ENCODE assay signal across 13 cellular contexts in the genomic region with DNA sequence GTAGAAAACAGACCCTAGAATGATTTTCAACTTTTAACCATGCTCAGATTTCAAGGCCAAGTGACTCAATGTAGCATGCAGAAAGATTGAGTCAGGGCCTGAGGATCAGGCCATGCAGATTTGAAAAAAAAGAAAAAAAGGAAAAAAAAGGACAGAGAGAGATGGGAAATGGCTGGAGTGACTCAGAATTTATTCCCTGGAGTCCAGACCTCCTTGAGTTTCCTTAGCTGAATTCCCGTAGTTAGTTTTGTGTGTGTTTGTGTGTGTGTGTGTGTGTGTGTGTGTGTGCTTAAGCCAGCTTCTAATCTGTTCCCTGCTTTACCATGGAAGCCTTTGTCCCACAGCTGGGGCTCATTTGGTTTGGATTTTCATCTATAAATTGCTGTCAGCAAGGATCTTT.
DNase-seq lines count a peak whose midpoint lies in the region; ATAC-seq and TF ChIP-seq lines count a peak whose summit lies in the region.
"Had no signal": no experiment of that assay in that cellular context is flagged by ENCODE, and none has a peak within 500 bp of the region (broad histone marks: within the 10 kb centered on the region; RNA-seq: fewer than 3 reads in every experiment).

No MANE protein-coding gene starts in this region.

- H3K14ac ChIP-seq in trophoblast cell (ENCODE audit: low read length), result no peak overlapping the region

- no peak overlapping the region for H3K9ac ChIP-seq in trophoblast cell (ENCODE audit: low read length)

- no peak overlapping the region for H3K18ac ChIP-seq in trophoblast cell (ENCODE audit: low read length)

- ATAC-seq in RWPE2 (ENCODE audit: low read depth) (peak; percentile 74), GM19452 (IDR thresholded peaks at IDR 0.05; ENCODE audit: unreplicated experiment) (no peak), HG02870 (IDR thresholded peaks at IDR 0.05; ENCODE audit: unreplicated experiment) (no peak)
- ATAC-seq: natural killer cell had no signal

- H3K36me3 ChIP-seq in BJ (ENCODE audit: control insufficient read depth, insufficient read depth, low read length), result no peaks in the 10 kb centered on the region
- H3K36me3 ChIP-seq in RWPE2 (ENCODE audit: low read depth), result no peaks in the 10 kb centered on the region
- H3K36me3 ChIP-seq in trophoblast cell (ENCODE audit: control insufficient read depth in 1 of 2, insufficient read depth in 2 of 2, low read length in 2 of 2), result no peaks in the 10 kb centered on the region
- H3K36me3 ChIP-seq: SJCRH30 had no signal

- WGBS in trophoblast cell (ENCODE audit: extremely low coverage, insufficient coverage, insufficient read length), result no CpG with 5 or more reads among the region's 1 CpG

- H2BK120ac ChIP-seq in trophoblast cell (ENCODE audit: insufficient read depth, low read length, poor library complexity), result no peak overlapping the region

- H4K12ac ChIP-seq in trophoblast cell (ENCODE audit: low read depth, low read length), result no peak overlapping the region

- no peak overlapping the region for H2AK5ac ChIP-seq in trophoblast cell (ENCODE audit: low read length)

- peak; percentile 84 for DNase-seq in BJ (ENCODE audit: low read depth)
- no peak for DNase-seq in RWPE2 (ENCODE audit: low spot score)
- DNase-seq in fibroblast of the conjunctiva (ENCODE audit: low read depth), result peak; percentile 93
- DNase-seq in trophoblast cell, result peak in 1 of 2 donors; percentile 38
- DNase-seq in GDM1 (lab: John Stamatoyannopoulos, UW), result no peak
- DNase-seq in putamen (ENCODE audit: low spot score), result no peak
- DNase-seq: activated CD8-positive, alpha-beta memory T cell treated with anti-CD3 and anti-CD28 coated beads, Interleukin-2, amount 50 U/mL, for 4 hours; natural killer cell; NCI-H1048; stimulated activated CD8-positive, alpha-beta memory T cell treated with anti-CD3 and anti-CD28 coated beads, Interleukin-4, amount 100 ng/mL, for 48 hours had no signal

- H3K4me1 ChIP-seq in RWPE2 (ENCODE audit: insufficient read depth, poor library complexity, severe bottlenecking) (peaks cover 6% of the 10 kb centered on the region), trophoblast cell (ENCODE audit: control insufficient read depth in 1 of 2, insufficient read depth in 2 of 2, low read length in 2 of 2) (no peaks in the 10 kb centered on the region)

- H4K8ac ChIP-seq in trophoblast cell (ENCODE audit: low read depth, low read length), result no peak overlapping the region

- H3K27me3 ChIP-seq in BJ (ENCODE audit: control insufficient read depth, insufficient read depth, low read length) (no peaks in the 10 kb centered on the region), RWPE2 (ENCODE audit: insufficient read depth, poor library complexity, severe bottlenecking) (no peaks in the 10 kb centered on the region), trophoblast cell (ENCODE audit: insufficient read depth, low read length) (no peaks in the 10 kb centered on the region)
- H3K27me3 ChIP-seq: SJCRH30 had no signal

- TF ChIP-seq CTCF in BJ (IDR thresholded peaks at IDR 0.05; ENCODE audit: insufficient read depth, low read depth, low read length) (no peak), RWPE2 (IDR thresholded peaks at IDR 0.05; ENCODE audit: poor library complexity, severe bottlenecking) (no peak)

- H3K9me3 ChIP-seq in RWPE2 (ENCODE audit: severe bottlenecking) (no peaks in the 10 kb centered on the region), trophoblast cell (ENCODE audit: insufficient read depth, low read depth, low read length) (no peaks in the 10 kb centered on the region)
- H3K9me3 ChIP-seq: SJCRH30 had no signal

- H3K79me1 ChIP-seq in trophoblast cell (ENCODE audit: low read length), result no peaks in the 10 kb centered on the region

- no peak overlapping the region for H2AFZ ChIP-seq in trophoblast cell (ENCODE audit: insufficient read depth, low read length, poor library complexity)

- no peaks in the 10 kb centered on the region for H3K79me2 ChIP-seq in trophoblast cell (ENCODE audit: control insufficient read depth, insufficient read depth, low read length, poor library complexity)

- no peak overlapping the region for H2BK5ac ChIP-seq in trophoblast cell (ENCODE audit: low read depth, low read length, poor library complexity)

- H3K4ac ChIP-seq in trophoblast cell (ENCODE audit: low read depth, low read length), result no peak overlapping the region

- POLR2A ChIA-PET in BJ (lab: Charles Lee), result interaction anchor here (0.6 to 0.8 kb wide), 2 partner anchors 42 to 135 kb away, joined by 3 to 4 read pairs; no protein-coding TSS in a partner anchor

- H3K4me3 ChIP-seq in BJ (ENCODE audit: low read depth, low read length) (no peak overlapping the region), RWPE2 (ENCODE audit: severe bottlenecking) (no peak overlapping the region), trophoblast cell (ENCODE audit: low read depth, low read length) (no peak overlapping the region)
- H3K4me3 ChIP-seq: SJCRH30 had no signal

- no peak overlapping the region for H3K23ac ChIP-seq in trophoblast cell (ENCODE audit: low read length)

- CTCF ChIA-PET in BJ (lab: Yijun Ruan, JAX), result interaction anchor here (0.7 kb wide), 1 partner anchor 205 kb away, joined by 3 read pairs; no protein-coding TSS in a partner anchor

- H3K27ac ChIP-seq in RWPE2 (ENCODE audit: poor library complexity, severe bottlenecking) (peak overlapping the region; percentile 59), trophoblast cell (ENCODE audit: low read depth, low read length) (peak overlapping the region; percentile 64)
- H3K27ac ChIP-seq: SJCRH30 had no signal

- no peak overlapping the region for H3K4me2 ChIP-seq in trophoblast cell (ENCODE audit: low read length)

- H4K91ac ChIP-seq in trophoblast cell (ENCODE audit: low read depth, low read length), result no peak overlapping the region

- no peak overlapping the region for H2BK12ac ChIP-seq in trophoblast cell (ENCODE audit: low read length)

Comparison
In these comparisons a context has a peak if more than half of its experiments do, and no peak if none do; other contexts are left out.
1. DNase-seq: peak in BJ (single experiment) and fibroblast of the conjunctiva (single experiment); none in RWPE2 (single experiment), GDM1 (single experiment) and putamen (single experiment).